In the genomic region with DNA sequence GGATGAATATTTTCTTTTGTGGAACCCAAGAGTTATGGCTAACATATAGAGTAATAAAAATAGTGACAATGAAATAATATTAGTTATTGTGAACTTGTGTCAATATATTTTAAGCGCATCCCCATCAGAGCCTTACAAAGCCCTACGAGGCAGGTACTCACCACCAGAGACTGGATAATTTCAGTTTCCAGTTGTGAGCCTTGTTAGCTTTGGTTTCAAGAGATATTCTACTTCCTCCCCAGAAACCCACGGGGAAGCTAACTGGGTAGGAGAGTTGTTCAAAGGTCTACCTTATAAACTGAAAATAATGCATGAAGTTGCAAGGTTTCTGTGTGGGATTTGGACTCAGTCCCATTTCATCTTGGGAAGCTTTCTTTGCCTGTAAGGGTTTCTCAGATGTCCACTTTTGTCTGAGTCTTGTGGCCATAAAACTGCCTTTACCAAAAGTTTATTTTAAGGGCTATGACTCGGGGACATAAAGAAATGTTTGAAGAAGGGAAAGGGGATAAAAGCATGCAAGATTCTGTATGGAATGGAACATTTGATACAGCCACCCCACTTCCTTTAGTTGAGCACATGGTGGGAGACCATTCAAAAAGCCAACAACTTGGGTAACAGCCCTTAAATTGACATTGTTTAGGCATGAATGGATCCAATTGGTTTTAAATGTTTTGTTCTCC, we compare ENCODE assay signal across 24 cellular contexts. TPM values are rescaled to one million over a fixed set of nuclear protein-coding genes. Genes with fewer than 3 reads are reported as not detected.
A peak's percentile ranks its signal among the peaks of the same experiment; 100 is the strongest.
DNase-seq lines count a peak whose midpoint lies in the region; ATAC-seq lines count a peak whose summit lies in the region.
"Had no signal": no experiment of that assay in that cellular context is flagged by ENCODE, and none has a peak within 500 bp of the region (broad histone marks: within the 10 kb centered on the region; RNA-seq: fewer than 3 reads in every experiment).

No MANE protein-coding gene starts in this region.

- H3K4me1 Mint-ChIP-seq in activated CD4-positive, alpha-beta T cell treated with anti-CD3 and anti-CD28 coated beads, Interleukin-2, amount 10 ng/mL, durations not matched to agents 24 days and 14 days, result peaks cover 9% of the 10 kb centered on the region
- H3K4me1 Mint-ChIP-seq in stimulated activated memory B cell treated with anti-CD40 and anti-IgM and Interleukin-4, amounts not matched to agents 10 μg/mL and 1 μg/mL and 100 μg/mL, for 72 hours, result peaks cover 7% of the 10 kb centered on the region

- H2BK120ac ChIP-seq in mesenchymal stem cell (ENCODE audit: low read depth, low read length), result no peak overlapping the region

- no peaks in the 10 kb centered on the region for H3K27me3 ChIP-seq in mesenchymal stem cell (ENCODE audit: control insufficient read depth in 1 of 2, insufficient read depth in 1 of 2, low read length in 2 of 2)

- H3K18ac ChIP-seq in mesenchymal stem cell (ENCODE audit: low read depth in 1 of 2, low read length in 2 of 2), result no peak overlapping the region

- H2AK5ac ChIP-seq in mesenchymal stem cell (ENCODE audit: low read length, severe bottlenecking), result no peak overlapping the region

- no peak overlapping the region for H2BK5ac ChIP-seq in mesenchymal stem cell (ENCODE audit: low read depth, low read length, poor library complexity, severe bottlenecking)

- no peak overlapping the region for H2BK15ac ChIP-seq in mesenchymal stem cell (ENCODE audit: low read depth, poor library complexity, severe bottlenecking)

- no peak overlapping the region for H3K27ac ChIP-seq in mesenchymal stem cell (ENCODE audit: low read length, poor library complexity, severe bottlenecking)

- H3K23ac ChIP-seq in mesenchymal stem cell (ENCODE audit: low read length in 2 of 2), result no peak overlapping the region

- H2BK12ac ChIP-seq in mesenchymal stem cell (ENCODE audit: low read length in 2 of 2), result no peak overlapping the region

- H3K36me3 Mint-ChIP-seq in activated CD4-positive, alpha-beta T cell treated with anti-CD3 and anti-CD28 coated beads, Interleukin-2, amount 10 ng/mL, durations not matched to agents 24 days and 14 days (ENCODE audit: low read depth), result no peaks in the 10 kb centered on the region
- H3K36me3 Mint-ChIP-seq in stimulated activated memory B cell treated with anti-CD40 and anti-IgM and Interleukin-4, amounts not matched to agents 10 μg/mL and 1 μg/mL and 100 μg/mL, for 72 hours, result no peaks in the 10 kb centered on the region

- H3K4me3 Mint-ChIP-seq in activated CD4-positive, alpha-beta T cell treated with anti-CD3 and anti-CD28 coated beads, Interleukin-2, amount 10 ng/mL, durations not matched to agents 24 days and 14 days, result no peak overlapping the region
- no peak overlapping the region for H3K4me3 Mint-ChIP-seq in stimulated activated memory B cell treated with anti-CD40 and anti-IgM and Interleukin-4, amounts not matched to agents 10 μg/mL and 1 μg/mL and 100 μg/mL, for 72 hours

- no peak overlapping the region for H3K4me3 ChIP-seq in mesenchymal stem cell (ENCODE audit: insufficient read depth in 1 of 2, low read depth in 1 of 2, low read length in 2 of 2)

- WGBS in mesenchymal stem cell, result 83% methylated on average over 4 of the region's 4 CpGs

- H3K27ac Mint-ChIP-seq in activated CD4-positive, alpha-beta T cell treated with anti-CD3 and anti-CD28 coated beads, Interleukin-2, amount 10 ng/mL, durations not matched to agents 24 days and 14 days, result no peak overlapping the region
- H3K27ac Mint-ChIP-seq in stimulated activated memory B cell treated with anti-CD40 and anti-IgM and Interleukin-4, amounts not matched to agents 10 μg/mL and 1 μg/mL and 100 μg/mL, for 72 hours, result no peak overlapping the region

- H3K36me3 ChIP-seq in mesenchymal stem cell (ENCODE audit: control insufficient read depth in 1 of 2, insufficient read depth in 2 of 2, low read depth in 1 of 2, low read length in 2 of 2), result no peaks in the 10 kb centered on the region

- no peak overlapping the region for H3K4me2 ChIP-seq in mesenchymal stem cell (ENCODE audit: low read length, poor library complexity, severe bottlenecking)
- H3K4me2 ChIP-seq: SK-N-SH had no signal

- no peak overlapping the region for H3K4ac ChIP-seq in mesenchymal stem cell (ENCODE audit: low read depth in 1 of 2, low read length in 2 of 2)

- peaks cover 8% of the 10 kb centered on the region for H3K9me3 Mint-ChIP-seq in activated CD4-positive, alpha-beta T cell treated with anti-CD3 and anti-CD28 coated beads, Interleukin-2, amount 10 ng/mL, durations not matched to agents 24 days and 14 days
- H3K9me3 Mint-ChIP-seq in stimulated activated memory B cell treated with anti-CD40 and anti-IgM and Interleukin-4, amounts not matched to agents 10 μg/mL and 1 μg/mL and 100 μg/mL, for 72 hours, result no peaks in the 10 kb centered on the region

- no peak overlapping the region for H3K9ac ChIP-seq in mesenchymal stem cell (ENCODE audit: low read length)
- H3K9ac ChIP-seq: SK-N-SH had no signal

- no peaks in the 10 kb centered on the region for H3K79me1 ChIP-seq in mesenchymal stem cell (replicated peaks; ENCODE audit: low read length, poor library complexity, severe bottlenecking)

- H3K14ac ChIP-seq in mesenchymal stem cell (ENCODE audit: low read length in 2 of 2), result no peak overlapping the region

- intact Hi-C loops in activated CD4-positive, alpha-beta T cell treated with anti-CD3 and anti-CD28 coated beads, Interleukin-2, amount 10 ng/mL, durations not matched to agents 24 days and 14 days (cut with micrococcal nuclease), result no loop called here

- no peaks in the 10 kb centered on the region for H3K27me3 Mint-ChIP-seq in activated CD4-positive, alpha-beta T cell treated with anti-CD3 and anti-CD28 coated beads, Interleukin-2, amount 10 ng/mL, durations not matched to agents 24 days and 14 days
- no peaks in the 10 kb centered on the region for H3K27me3 Mint-ChIP-seq in stimulated activated memory B cell treated with anti-CD40 and anti-IgM and Interleukin-4, amounts not matched to agents 10 μg/mL and 1 μg/mL and 100 μg/mL, for 72 hours

- H4K91ac ChIP-seq in mesenchymal stem cell (ENCODE audit: low read length), result no peak overlapping the region

- DNase-seq in activated CD4-positive, alpha-beta T cell treated with anti-CD3 and anti-CD28 coated beads, Interleukin-2, amount 10 ng/mL, durations not matched to agents 24 days and 14 days, result peak; percentile 59
- no peak for DNase-seq in activated CD4-positive, alpha-beta T cell treated with anti-CD3 and anti-CD28 coated beads for 4 hours
- DNase-seq in RPMI7951 (ENCODE audit: low read depth), result peak; percentile 19
- peak; percentile 54 for DNase-seq in mesenchymal stem cell
- no peak for DNase-seq in EL
- DNase-seq in NCI-H1694 (lab: John Stamatoyannopoulos, UW), result no peak
- DNase-seq in NCI-H510A (lab: John Stamatoyannopoulos, UW), result no peak
- DNase-seq: 8988T, COR-L47, DMS153, GOT3, KG1, NCI-H1092 treated with DMSO at 0.1 percent for 48 hours, NCI-H146, NCI-H2081, NCI-H2171 treated with DMSO at 0.1 percent for 48 hours, NCI-H446 treated with DMSO at 0.1 percent for 48 hours, NCI-H748 treated with DMSO at 0.1 percent for 48 hours, SHP77 treated with DMSO at 0.1 percent for 48 hours, SK-N-SH had no signal

- ATAC-seq in stimulated activated memory B cell treated with anti-CD40 and anti-IgM and Interleukin-4, amounts not matched to agents 10 μg/mL and 1 μg/mL and 100 μg/mL, for 72 hours, result no peak

- H3K4me1 ChIP-seq in mesenchymal stem cell (ENCODE audit: control insufficient read depth, insufficient read depth, low read depth, low read length), result no peaks in the 10 kb centered on the region

- no peaks in the 10 kb centered on the region for H3K9me3 ChIP-seq in mesenchymal stem cell (ENCODE audit: control insufficient read depth, low read length)
- H3K9me3 ChIP-seq: SK-N-SH had no signal

- no peak overlapping the region for H4K8ac ChIP-seq in mesenchymal stem cell (ENCODE audit: low read length)

- no peak overlapping the region for H2AFZ ChIP-seq in mesenchymal stem cell (ENCODE audit: low read depth, low read length)

RNA-seq across cellular contexts. Expression of a gene that starts 57.4 kb away (rescaled TPM):
- 0.79 and 1.0 TPM in 2 replicates for total RNA-seq in activated CD4-positive, alpha-beta T cell treated with anti-CD3 and anti-CD28 coated beads, Interleukin-2, amount 10 ng/mL, durations not matched to agents 24 days and 14 days
- total RNA-seq in RPMI7951 (2014; rRNA removed; shearing (Covaris generic)), result 0.24 and 0.49 TPM in 2 replicates
- polyA plus RNA-seq in mesenchymal stem cell (2013, experiment 1 of 2), result 0.91 TPM
- polyA plus RNA-seq in mesenchymal stem cell (2013, experiment 2 of 2), result 0.86 TPM
- total RNA-seq: Daoy, OCI-LY7 had no signal
- polyA plus RNA-seq: AG04450, SK-N-SH had no signal

Comparison
In these comparisons a context has a peak if more than half of its experiments do, and no peak if none do; other contexts are left out.
1. DNase-seq: peak in activated CD4-positive, alpha-beta T cell treated with anti-CD3 and anti-CD28 coated beads, Interleukin-2, amount 10 ng/mL, durations not matched to agents 24 days and 14 days (single experiment), RPMI7951 (single experiment) and mesenchymal stem cell (single experiment); none in activated CD4-positive, alpha-beta T cell treated with anti-CD3 and anti-CD28 coated beads for 4 hours (0 of 2), EL (single experiment), NCI-H1694 (single experiment) and NCI-H510A (single experiment).